Comparison of ENCODE assay signal across 11 cellular contexts in genomic region chr15:59237854-59238252, GRCh38. TPM values are rescaled to one million over a fixed set of nuclear protein-coding genes. Genes with fewer than 3 reads are reported as not detected.
A peak's percentile ranks its signal among the peaks of the same experiment; 100 is the strongest.
DNase-seq lines count a peak whose midpoint lies in the region; ATAC-seq and TF ChIP-seq lines count a peak whose summit lies in the region.
"Had no signal": no experiment of that assay in that cellular context is flagged by ENCODE, and none has a peak within 500 bp of the region (broad histone marks: within the 10 kb centered on the region; RNA-seq: fewer than 3 reads in every experiment).

No MANE protein-coding gene starts in this region.

- no peak for TF ChIP-seq POLR2A in testis (IDR thresholded peaks at IDR 0.05)

- no peaks in the 10 kb centered on the region for H3K36me3 ChIP-seq in subcutaneous abdominal adipose tissue (ENCODE audit: control insufficient read depth in 5 of 5, insufficient read depth in 5 of 5, low read length in 5 of 5)
- no peaks in the 10 kb centered on the region for H3K36me3 ChIP-seq in testis (ENCODE audit: low read depth, missing control alignments)

- H3K27ac ChIP-seq in subcutaneous abdominal adipose tissue (ENCODE audit: low read depth, low read length) (peak overlapping the region; percentile 2), testis (no peak overlapping the region)
- H3K27ac ChIP-seq: 22Rv1 had no signal

- intact Hi-C loops in testis (cut with DNase I; ENCODE audit: low total_unique reads) = no loop called here

- TF ChIP-seq CTCF in testis (IDR thresholded peaks at IDR 0.05) = no peak

- ATAC-seq in HG02885 (IDR thresholded peaks at IDR 0.05; ENCODE audit: poor library complexity, unreplicated experiment) = peak; percentile 48

- H3K4me1 ChIP-seq in subcutaneous abdominal adipose tissue (ENCODE audit: control insufficient read depth in 5 of 5, insufficient read depth in 5 of 5, low read length in 5 of 5) (peaks cover 0 to 27% (median 3%) of the 10 kb centered on the region in 5 donors), testis (no peaks in the 10 kb centered on the region)

- 88 to 89% methylated on average over 6 of the region's 6 CpGs for WGBS in testis, 2 donors

- H3K9ac ChIP-seq in subcutaneous abdominal adipose tissue (ENCODE audit: low read length in 5 of 5) = no peak overlapping the region

- H3K27me3 ChIP-seq in subcutaneous abdominal adipose tissue (ENCODE audit: control insufficient read depth in 5 of 5, insufficient read depth in 4 of 5, low read length in 5 of 5) = no peaks in the 10 kb centered on the region
- H3K27me3 ChIP-seq in testis = no peaks in the 10 kb centered on the region

- H3K9me3 ChIP-seq in subcutaneous abdominal adipose tissue (ENCODE audit: control insufficient read depth in 5 of 5, low read length in 5 of 5) = no peaks in the 10 kb centered on the region
- H3K9me3 ChIP-seq in testis = no peaks in the 10 kb centered on the region

- no peak overlapping the region for H3K4me3 ChIP-seq in subcutaneous abdominal adipose tissue (ENCODE audit: low read depth in 1 of 5, low read length in 5 of 5)
- no peak overlapping the region for H3K4me3 ChIP-seq in testis

- peak; percentile 41 for DNase-seq in NK-92 treated with Interleukin-12 subunit alpha and Interleukin-12 subunit beta, amount 100 ng/mL, for 24 hours (lab: John Stamatoyannopoulos, UW)
- DNase-seq in NK-92 (lab: John Stamatoyannopoulos, UW; ENCODE audit: unreplicated experiment) (no peak), MV-4-11 (lab: John Stamatoyannopoulos, UW) (peak; percentile 71), ecto neural progenitor cell (ENCODE audit: low spot score) (no peak), testis (no peak), SK-N-DZ (ENCODE audit: low spot score) (no peak)
- DNase-seq: activated CD4-positive, alpha-beta memory T cell treated with anti-CD3 and anti-CD28 coated beads, Interleukin-2, amount 10 ng/mL, durations not matched to agents 7 days and 5 days had no signal

RNA-seq across cellular contexts. Expression of gene LDHAL6B, which starts 31.2 kb away (rescaled TPM):
- 10 to 100 TPM; 18.6 to 22.6 TPM for total RNA-seq in testis
- 119 TPM for polyA plus RNA-seq in testis (ENCODE audit: insufficient read depth, low read depth, low replicate concordance)
- not detected in 2 replicates for polyA plus RNA-seq in SK-N-DZ (2014; cell fraction: cytosol; rRNA removed)
- polyA plus RNA-seq in SK-N-DZ (2014; cell fraction: nucleus; rRNA removed) = not detected in 2 replicates
- total RNA-seq: activated CD4-positive, alpha-beta memory T cell treated with anti-CD3 and anti-CD28 coated beads, Interleukin-2, amount 10 ng/mL, durations not matched to agents 7 days and 5 days; HT1080 had no signal

Comparison
In these comparisons a context has a peak if more than half of its experiments do, and no peak if none do; other contexts are left out.
1. DNase-seq: peak in NK-92 treated with Interleukin-12 subunit alpha and Interleukin-12 subunit beta, amount 100 ng/mL, for 24 hours (single experiment) and MV-4-11 (single experiment); none in NK-92 (single experiment), ecto neural progenitor cell (single experiment), testis (single experiment) and SK-N-DZ (single experiment).